1 cellular context compared by ENCODE assay signal in genomic region chr12:93785262-93786010, GRCh38.
TF ChIP-seq lines count a peak whose summit lies in the region.

No MANE protein-coding gene starts in this region.

TF ChIP-seq in HepG2, 621 proteins besides CTCF, POLR2A, EP300 and RAD21 (continued from another document):
- TF ChIP-seq, protein P1, sequence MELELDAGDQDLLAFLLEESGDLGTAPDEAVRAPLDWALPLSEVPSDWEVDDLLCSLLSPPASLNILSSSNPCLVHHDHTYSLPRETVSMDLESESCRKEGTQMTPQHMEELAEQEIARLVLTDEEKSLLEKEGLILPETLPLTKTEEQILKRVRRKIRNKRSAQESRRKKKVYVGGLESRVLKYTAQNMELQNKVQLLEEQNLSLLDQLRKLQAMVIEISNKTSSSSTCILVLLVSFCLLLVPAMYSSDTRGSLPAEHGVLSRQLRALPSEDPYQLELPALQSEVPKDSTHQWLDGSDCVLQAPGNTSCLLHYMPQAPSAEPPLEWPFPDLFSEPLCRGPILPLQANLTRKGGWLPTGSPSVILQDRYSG (CRISPR knock-in tag; IDR thresholded peaks at IDR 0.05): no peak
- TF ChIP-seq MAFF (IDR thresholded peaks at IDR 0.05; ENCODE audit: low read depth, low read length) (no peak), ZBTB46 (CRISPR knock-in tag; IDR thresholded peaks at IDR 0.05; ENCODE audit: borderline replicate concordance) (no peak), PHF21A (CRISPR knock-in tag; IDR thresholded peaks at IDR 0.05) (no peak), ZNF652 (CRISPR knock-in tag; IDR thresholded peaks at IDR 0.05; ENCODE audit: borderline replicate concordance, low read depth) (no peak), ZNF253 (CRISPR knock-in tag; IDR thresholded peaks at IDR 0.05; ENCODE audit: borderline replicate concordance) (no peak), HNF4G (IDR thresholded peaks at IDR 0.05; ENCODE audit: borderline replicate concordance, low read depth, low read length) (peak; percentile 9; the same call in 1 of the 2 replicates), HNF4G (CRISPR knock-in tag; IDR thresholded peaks at IDR 0.05; ENCODE audit: borderline replicate concordance, low read depth) (no peak), HHEX (CRISPR knock-in tag; IDR thresholded peaks at IDR 0.05) (no peak), ZBTB42 (CRISPR knock-in tag; IDR thresholded peaks at IDR 0.05) (no peak), ZMYM2 (CRISPR knock-in tag; IDR thresholded peaks at IDR 0.05) (no peak), ZNF660 (CRISPR knock-in tag; IDR thresholded peaks at IDR 0.05; ENCODE audit: borderline replicate concordance, low read depth) (no peak), ZNF557 (CRISPR knock-in tag; IDR thresholded peaks at IDR 0.05) (no peak), YEATS4 (CRISPR knock-in tag; IDR thresholded peaks at IDR 0.05; ENCODE audit: borderline replicate concordance) (no peak)
- TF ChIP-seq, protein P2, sequence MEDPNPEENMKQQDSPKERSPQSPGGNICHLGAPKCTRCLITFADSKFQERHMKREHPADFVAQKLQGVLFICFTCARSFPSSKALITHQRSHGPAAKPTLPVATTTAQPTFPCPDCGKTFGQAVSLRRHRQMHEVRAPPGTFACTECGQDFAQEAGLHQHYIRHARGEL (CRISPR knock-in tag; IDR thresholded peaks at IDR 0.05): no peak
- TF ChIP-seq, protein P3, sequence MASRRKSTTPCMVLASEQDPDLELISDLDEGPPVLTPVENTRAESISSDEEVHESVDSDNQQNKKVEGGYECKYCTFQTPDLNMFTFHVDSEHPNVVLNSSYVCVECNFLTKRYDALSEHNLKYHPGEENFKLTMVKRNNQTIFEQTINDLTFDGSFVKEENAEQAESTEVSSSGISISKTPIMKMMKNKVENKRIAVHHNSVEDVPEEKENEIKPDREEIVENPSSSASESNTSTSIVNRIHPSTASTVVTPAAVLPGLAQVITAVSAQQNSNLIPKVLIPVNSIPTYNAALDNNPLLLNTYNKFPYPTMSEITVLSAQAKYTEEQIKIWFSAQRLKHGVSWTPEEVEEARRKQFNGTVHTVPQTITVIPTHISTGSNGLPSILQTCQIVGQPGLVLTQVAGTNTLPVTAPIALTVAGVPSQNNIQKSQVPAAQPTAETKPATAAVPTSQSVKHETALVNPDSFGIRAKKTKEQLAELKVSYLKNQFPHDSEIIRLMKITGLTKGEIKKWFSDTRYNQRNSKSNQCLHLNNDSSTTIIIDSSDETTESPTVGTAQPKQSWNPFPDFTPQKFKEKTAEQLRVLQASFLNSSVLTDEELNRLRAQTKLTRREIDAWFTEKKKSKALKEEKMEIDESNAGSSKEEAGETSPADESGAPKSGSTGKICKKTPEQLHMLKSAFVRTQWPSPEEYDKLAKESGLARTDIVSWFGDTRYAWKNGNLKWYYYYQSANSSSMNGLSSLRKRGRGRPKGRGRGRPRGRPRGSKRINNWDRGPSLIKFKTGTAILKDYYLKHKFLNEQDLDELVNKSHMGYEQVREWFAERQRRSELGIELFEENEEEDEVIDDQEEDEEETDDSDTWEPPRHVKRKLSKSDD (CRISPR knock-in tag; IDR thresholded peaks at IDR 0.05; ENCODE audit: low read depth): no peak
- TF ChIP-seq, protein P4, sequence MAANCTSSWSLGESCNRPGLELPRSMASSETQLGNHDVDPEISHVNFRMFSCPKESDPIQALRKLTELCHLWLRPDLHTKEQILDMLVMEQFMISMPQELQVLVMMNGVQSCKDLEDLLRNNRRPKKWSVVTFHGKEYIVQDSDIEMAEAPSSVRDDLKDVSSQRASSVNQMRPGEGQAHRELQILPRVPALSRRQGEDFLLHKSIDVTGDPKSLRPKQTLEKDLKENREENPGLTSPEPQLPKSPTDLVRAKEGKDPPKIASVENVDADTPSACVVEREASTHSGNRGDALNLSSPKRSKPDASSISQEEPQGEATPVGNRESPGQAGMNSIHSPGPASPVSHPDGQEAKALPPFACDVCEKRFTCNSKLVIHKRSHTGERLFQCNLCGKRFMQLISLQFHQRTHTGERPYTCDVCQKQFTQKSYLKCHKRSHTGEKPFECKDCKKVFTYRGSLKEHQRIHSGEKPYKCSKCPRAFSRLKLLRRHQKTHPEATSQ (CRISPR knock-in tag; IDR thresholded peaks at IDR 0.05; ENCODE audit: borderline replicate concordance): no peak
